13 cellular contexts compared by ENCODE assay signal in the genomic region with DNA sequence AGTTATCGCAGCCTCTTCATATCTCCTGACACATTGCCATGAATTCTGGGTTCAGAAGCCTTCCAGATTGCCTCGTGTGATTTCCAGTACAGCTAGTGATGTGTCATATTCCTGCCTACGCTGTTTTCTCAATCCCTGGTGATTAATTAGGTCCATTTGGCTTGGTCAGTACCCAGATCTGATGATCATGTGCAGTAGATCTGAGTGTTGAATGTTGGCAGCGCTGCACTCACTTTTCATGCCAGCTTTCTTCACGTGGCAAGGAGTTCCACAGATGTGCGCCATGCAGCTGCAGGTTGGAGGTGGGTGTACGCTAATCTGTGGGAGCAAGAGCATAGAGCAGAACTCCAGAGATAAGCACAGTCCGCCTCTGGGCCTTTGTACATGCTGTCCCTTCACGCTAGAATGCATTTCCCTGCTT.
DNase-seq lines count a peak whose midpoint lies in the region; ATAC-seq, FAIRE-seq and TF ChIP-seq lines count a peak whose summit lies in the region.
"Had no signal": no experiment of that assay in that cellular context is flagged by ENCODE, and none has a peak within 500 bp of the region (broad histone marks: within the 10 kb centered on the region; RNA-seq: fewer than 3 reads in every experiment).

No MANE protein-coding gene starts in this region.

- no peaks in the 10 kb centered on the region for H3K4me1 ChIP-seq in kidney (ENCODE audit: control insufficient read depth in 1 of 2, insufficient read depth in 1 of 2, low read depth in 1 of 2, low read length in 2 of 2)
- peaks cover 16% of the 10 kb centered on the region for H3K4me1 ChIP-seq in suprapubic skin
- peaks cover 0 to 10% (median 0%) of the 10 kb centered on the region in 6 donors for H3K4me1 ChIP-seq in spleen
- H3K4me1 ChIP-seq: SJSA1 had no signal

- no peak for FAIRE-seq in kidney (lab: Jason Lieb, UNC)
- FAIRE-seq: GM12891, HTR-8/SVneo had no signal

- no peaks in the 10 kb centered on the region for H3K27me3 ChIP-seq in suprapubic skin
- no peaks in the 10 kb centered on the region for H3K27me3 ChIP-seq in spleen (replicated peaks in 1 of 7)
- H3K27me3 ChIP-seq: SJSA1 had no signal

- TF ChIP-seq CTCF in kidney (IDR thresholded peaks at IDR 0.05; ENCODE audit: borderline replicate concordance, extremely low read depth, insufficient read depth), result no peak
- no peak for TF ChIP-seq CTCF in suprapubic skin (IDR thresholded peaks at IDR 0.05)
- no peak for TF ChIP-seq CTCF in spleen (IDR thresholded peaks at IDR 0.05 in 8 of 11, conservative IDR thresholded peaks at IDR 0.05 in 3 of 11)

- H3K27ac ChIP-seq in cingulate gyrus (ENCODE audit: low read depth, low read length) (peak overlapping the region; percentile 23), kidney (ENCODE audit: low read depth in 2 of 2, low read length in 2 of 2) (no peak overlapping the region), suprapubic skin (peak overlapping the region; percentile 45), spleen (peak overlapping the region in 2 of 8 donors; percentile 1 to 40)
- H3K27ac ChIP-seq: SJSA1 had no signal

- no peak for ATAC-seq in GM18498 (IDR thresholded peaks at IDR 0.05; ENCODE audit: unreplicated experiment)
- no peak for ATAC-seq in HG02840 (IDR thresholded peaks at IDR 0.05; ENCODE audit: low FRiP score, unreplicated experiment)

- DNase-seq in HT1080 (ENCODE audit: low read depth), result peak; percentile 15
- DNase-seq in kidney, result peak; percentile 66
- DNase-seq in suprapubic skin (ENCODE audit: low spot score in 2 of 2), result no peak
- DNase-seq in spleen, result no peak
- DNase-seq: activated CD4-positive, alpha-beta memory T cell treated with anti-CD3 and anti-CD28 coated beads, Interleukin-2, amount 10 ng/mL, durations not matched to agents 7 days and 5 days; CD4-positive, alpha-beta memory T cell; stimulated activated CD4-positive, alpha-beta T cell treated with anti-CD3 and anti-CD28 coated beads, Interleukin-1b, Interleukin-23, amount 100 ng/mL, for 48 hours had no signal

- H3K9me3 ChIP-seq in kidney (ENCODE audit: control insufficient read depth in 1 of 2, low read length in 2 of 2) (no peaks in the 10 kb centered on the region), suprapubic skin (no peaks in the 10 kb centered on the region), spleen (no peaks in the 10 kb centered on the region)
- H3K9me3 ChIP-seq: SJSA1 had no signal

- no peak overlapping the region for H3K9ac ChIP-seq in kidney (ENCODE audit: low read length in 2 of 2)

- H3K4me3 ChIP-seq in kidney (ENCODE audit: low read length in 2 of 2) (no peak overlapping the region), suprapubic skin (no peak overlapping the region), spleen (no peak overlapping the region)
- H3K4me3 ChIP-seq: SJSA1 had no signal

- TF ChIP-seq POLR2A in suprapubic skin (IDR thresholded peaks at IDR 0.05) (no peak), spleen (IDR thresholded peaks at IDR 0.05) (no peak)

- H3K36me3 ChIP-seq in kidney (ENCODE audit: control insufficient read depth in 1 of 2, insufficient read depth in 2 of 2, low read length in 2 of 2) (no peaks in the 10 kb centered on the region), suprapubic skin (no peaks in the 10 kb centered on the region), spleen (no peaks in the 10 kb centered on the region)
- H3K36me3 ChIP-seq: SJSA1 had no signal

- intact Hi-C loops in kidney (cut with DNase I) (no loop called here), spleen (cut with DNase I; ENCODE audit: low total_unique reads) (no loop called here)

- 44% methylated on average over 9 of the region's 9 CpGs for WGBS in suprapubic skin
- WGBS in spleen, 5 donors, result 58 to 72% (median 65%) methylated on average over 9 of the region's 9 CpGs

- TF ChIP-seq EP300 in suprapubic skin (IDR thresholded peaks at IDR 0.05), result no peak

Comparison
In these comparisons a context has a peak if more than half of its experiments do, and no peak if none do; other contexts are left out.
1. DNase-seq: peak in HT1080 (single experiment) and kidney (single experiment); none in suprapubic skin (0 of 2) and spleen (single experiment).
2. H3K27ac ChIP-seq: peak in cingulate gyrus (single experiment) and suprapubic skin (single experiment); none in kidney (0 of 2).